22 cellular contexts compared by ENCODE assay signal in the genomic region with DNA sequence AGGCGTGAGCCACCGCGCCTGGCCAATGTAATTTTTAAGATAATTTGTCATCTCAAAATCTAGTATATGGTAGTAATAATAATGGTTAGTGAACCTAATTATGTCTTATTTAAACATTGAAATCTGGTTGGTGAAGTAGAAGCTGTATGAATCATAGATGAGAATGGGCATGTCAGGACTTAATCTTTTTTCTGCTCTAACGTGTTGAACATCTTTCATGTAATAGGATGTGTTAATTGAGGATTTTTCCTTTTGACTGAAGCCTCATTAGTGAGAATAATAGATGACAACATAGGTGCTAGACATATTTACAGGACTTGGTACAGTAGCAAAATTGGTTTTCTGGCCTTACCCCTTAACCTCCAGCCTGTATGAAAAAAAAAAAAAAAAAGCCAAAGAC.
DNase-seq lines count a peak whose midpoint lies in the region; ATAC-seq and TF ChIP-seq lines count a peak whose summit lies in the region.
"Had no signal": no experiment of that assay in that cellular context is flagged by ENCODE, and none has a peak within 500 bp of the region (broad histone marks: within the 10 kb centered on the region; RNA-seq: fewer than 3 reads in every experiment).

No MANE protein-coding gene starts in this region.

- intact Hi-C loops in mammary epithelial cell (cut with micrococcal nuclease), result no loop called here

- POLR2A ChIA-PET in WTC11 (lab: Charles Lee), result no interaction called here

- no peaks in the 10 kb centered on the region for H4K20me1 ChIP-seq in mammary epithelial cell (ENCODE audit: insufficient read depth, low read length)
- H4K20me1 ChIP-seq: BLaER1 treated with 17β-estradiol and CSF1 and Interleukin-3, amounts not matched to agents 10 nM and 100 nM had no signal

- peaks cover 4% of the 10 kb centered on the region for H3K9me3 ChIP-seq in mammary epithelial cell (replicated peaks; ENCODE audit: insufficient read depth, low read length)
- H3K9me3 ChIP-seq: A549, BE2C had no signal

- no peaks in the 10 kb centered on the region; the same call in 1 of the 2 replicates for H3K27me3 Mint-ChIP-seq in WTC11 (ENCODE audit: low read depth)
- H3K27me3 Mint-ChIP-seq: CD4-positive, alpha-beta T cell had no signal

- H3K79me2 ChIP-seq in mammary epithelial cell (ENCODE audit: insufficient read depth, low read length), result no peaks in the 10 kb centered on the region

- H3K27ac Mint-ChIP-seq in WTC11, result no peak overlapping the region
- H3K27ac Mint-ChIP-seq: CD14-positive monocyte; CD4-positive, alpha-beta T cell; GM23338; H9 had no signal

- TF ChIP-seq CTCF in mammary epithelial cell (conservative IDR thresholded peaks at IDR 0.05 in 1 of 2, IDR thresholded peaks at IDR 0.05 in 1 of 2; ENCODE audit: extremely low read depth in 1 of 2, insufficient read depth in 1 of 2, low read depth in 1 of 2, low read length in 2 of 2) (no peak), WTC11 (IDR thresholded peaks at IDR 0.05) (no peak)

- CTCF ChIA-PET in mammary epithelial cell (lab: Charles Lee; ENCODE audit: low non-redundant PET) (no interaction called here), WTC11 (lab: Charles Lee) (no interaction called here)

- H3K9ac ChIP-seq in mammary epithelial cell (ENCODE audit: insufficient read depth, low read length), result no peak overlapping the region
- H3K9ac ChIP-seq: BLaER1 treated with 17β-estradiol and CSF1 and Interleukin-3, amounts not matched to agents 10 nM and 100 nM had no signal

- H3K27ac ChIP-seq in mammary epithelial cell (ENCODE audit: insufficient read depth, low read depth, low read length), result no peak overlapping the region
- no peak overlapping the region for H3K27ac ChIP-seq in epithelial cell of prostate
- H3K27ac ChIP-seq: A549; BLaER1 treated with 17β-estradiol and CSF1 and Interleukin-3, amounts not matched to agents 10 nM and 100 nM had no signal

- H3K4me3 Mint-ChIP-seq in WTC11, result no peak overlapping the region
- H3K4me3 Mint-ChIP-seq: CD14-positive monocyte; CD4-positive, alpha-beta T cell; GM23338; H9 had no signal

- in situ Hi-C loops in mammary epithelial cell (cut with MboI; ENCODE audit: low sequenced_read_pairs in 2 of 2), result no loop called here

- BruUV-seq in mammary epithelial cell (replicated peaks; lab: Mats Ljungman, UMichigan), result no TSS peak

- H3K4me2 ChIP-seq in mammary epithelial cell (ENCODE audit: insufficient read depth, low read depth, low read length), result peak overlapping the region; percentile 30
- H3K4me2 ChIP-seq: A549; BLaER1 treated with 17β-estradiol and CSF1 and Interleukin-3, amounts not matched to agents 10 nM and 100 nM; GM23338 had no signal

- no peak for ATAC-seq in WTC11
- ATAC-seq: A549, GM23338, HCT116 had no signal

- peak; percentile 9 for DNase-seq in HPDE6-E6E7 (ENCODE audit: extremely low spot score)
- DNase-seq in mammary epithelial cell, result peak; percentile 73
- peak; percentile 16 for DNase-seq in epithelial cell of prostate (ENCODE audit: low read depth, low spot score)
- DNase-seq in activated CD4-positive, alpha-beta T cell treated with anti-CD3 and anti-CD28 coated beads for 4 hours, result no peak
- DNase-seq in WTC11 (ENCODE audit: low spot score), result no peak
- DNase-seq in NCI-H226, result no peak
- DNase-seq: 8988T; ACHN; AML-193; BE2C; Calu3; CD4-positive, alpha-beta T cell; COR-L47; DMS53; DMS79 treated with DMSO at 0.1 percent for 48 hours; GF-D8; H9 had no signal

- H2AFZ ChIP-seq in mammary epithelial cell (ENCODE audit: low read depth, low read length), result no peak overlapping the region
- H2AFZ ChIP-seq: GM23338 had no signal

- H3K9me3 Mint-ChIP-seq in WTC11, result peaks cover 79% of the 10 kb centered on the region

- H3K27me3 ChIP-seq in mammary epithelial cell (ENCODE audit: insufficient read depth, low read length), result no peaks in the 10 kb centered on the region
- H3K27me3 ChIP-seq: BE2C; BLaER1 treated with 17β-estradiol and CSF1 and Interleukin-3, amounts not matched to agents 10 nM and 100 nM had no signal

- WGBS in mammary epithelial cell (ENCODE audit: low coverage, missing lambda C conversion rate), result 76% methylated on average over 4 of the region's 4 CpGs

- no peaks in the 10 kb centered on the region for H3K36me3 ChIP-seq in mammary epithelial cell (ENCODE audit: insufficient read depth, low read length)
- H3K36me3 ChIP-seq: BE2C; BLaER1 treated with 17β-estradiol and CSF1 and Interleukin-3, amounts not matched to agents 10 nM and 100 nM had no signal

- no peak overlapping the region for H3K4me3 ChIP-seq in mammary epithelial cell (replicated peaks in 1 of 3; ENCODE audit: insufficient read depth in 1 of 3, low read depth in 2 of 3, low read length in 3 of 3)
- H3K4me3 ChIP-seq: A549; BLaER1 treated with 17β-estradiol and CSF1 and Interleukin-3, amounts not matched to agents 10 nM and 100 nM; GM23338 had no signal

- H3K4me1 ChIP-seq in mammary epithelial cell (ENCODE audit: insufficient read depth, low read length), result peaks cover 9% of the 10 kb centered on the region
- H3K4me1 ChIP-seq: A549; BE2C; BLaER1 treated with 17β-estradiol and CSF1 and Interleukin-3, amounts not matched to agents 10 nM and 100 nM had no signal

- H3K36me3 Mint-ChIP-seq in WTC11, result peaks cover 34% of the 10 kb centered on the region
- H3K36me3 Mint-ChIP-seq: CD14-positive monocyte had no signal

- dilution Hi-C loops in mammary epithelial cell (cut with HindIII; ENCODE audit: low sequenced_read_pairs), result no loop called here

- H3K4me1 Mint-ChIP-seq in WTC11, result no peaks in the 10 kb centered on the region
- H3K4me1 Mint-ChIP-seq: CD14-positive monocyte, GM23338, H9 had no signal

TF ChIP-seq in WTC11, 78 proteins besides CTCF, POLR2A, EP300 and RAD21:
- TF ChIP-seq ZNF232 (CRISPR knock-in tag; IDR thresholded peaks at IDR 0.05) (no peak), CREM (CRISPR knock-in tag; IDR thresholded peaks at IDR 0.05) (no peak), ZNF263 (CRISPR knock-in tag; IDR thresholded peaks at IDR 0.05; ENCODE audit: low read depth) (no peak), ZNF317 (CRISPR knock-in tag; IDR thresholded peaks at IDR 0.05; ENCODE audit: borderline replicate concordance, low read depth) (no peak), FOXP1 (CRISPR knock-in tag; IDR thresholded peaks at IDR 0.05; ENCODE audit: borderline replicate concordance) (no peak), FOXK1 (CRISPR knock-in tag; IDR thresholded peaks at IDR 0.05) (no peak), ZNF416 (CRISPR knock-in tag; IDR thresholded peaks at IDR 0.05) (no peak)
- TF ChIP-seq, protein P1, sequence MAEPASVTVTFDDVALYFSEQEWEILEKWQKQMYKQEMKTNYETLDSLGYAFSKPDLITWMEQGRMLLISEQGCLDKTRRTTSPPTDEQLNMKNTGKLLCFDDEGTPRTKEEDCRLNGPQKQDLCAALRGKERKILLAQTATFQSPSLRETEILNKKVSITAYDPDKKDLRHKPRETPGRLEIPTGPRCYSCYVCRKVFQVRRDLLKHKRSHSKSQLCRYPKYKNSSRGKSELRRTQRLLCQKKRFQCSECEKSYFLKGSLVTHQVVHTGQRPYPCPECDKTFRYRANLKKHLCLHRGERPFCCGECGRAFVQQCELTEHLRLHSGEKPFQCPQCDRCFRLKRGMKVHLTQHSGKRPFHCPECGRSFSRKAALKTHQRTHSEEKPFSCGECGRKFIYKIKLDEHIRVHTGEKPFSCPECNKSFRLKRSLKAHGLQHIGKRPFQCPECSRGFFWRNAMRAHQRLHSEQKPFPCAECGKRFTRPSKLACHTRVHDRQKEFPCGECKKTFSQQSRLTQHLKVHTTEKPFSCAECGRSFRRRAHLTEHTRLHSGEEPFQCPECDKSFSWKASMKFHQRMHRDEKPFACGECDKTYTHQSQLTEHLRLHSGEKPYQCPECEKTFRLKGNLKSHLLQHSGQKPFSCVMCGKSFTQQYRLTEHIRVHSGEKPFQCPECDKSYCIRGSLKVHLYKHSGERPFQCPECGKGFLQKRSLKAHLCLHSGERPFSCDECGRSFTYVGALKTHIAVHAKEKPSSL (CRISPR knock-in tag; conservative IDR thresholded peaks at IDR 0.05), result no peak
- TF ChIP-seq, protein P2, sequence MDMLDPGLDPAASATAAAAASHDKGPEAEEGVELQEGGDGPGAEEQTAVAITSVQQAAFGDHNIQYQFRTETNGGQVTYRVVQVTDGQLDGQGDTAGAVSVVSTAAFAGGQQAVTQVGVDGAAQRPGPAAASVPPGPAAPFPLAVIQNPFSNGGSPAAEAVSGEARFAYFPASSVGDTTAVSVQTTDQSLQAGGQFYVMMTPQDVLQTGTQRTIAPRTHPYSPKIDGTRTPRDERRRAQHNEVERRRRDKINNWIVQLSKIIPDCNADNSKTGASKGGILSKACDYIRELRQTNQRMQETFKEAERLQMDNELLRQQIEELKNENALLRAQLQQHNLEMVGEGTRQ (CRISPR knock-in tag; IDR thresholded peaks at IDR 0.05), result no peak
- TF ChIP-seq, protein P3, sequence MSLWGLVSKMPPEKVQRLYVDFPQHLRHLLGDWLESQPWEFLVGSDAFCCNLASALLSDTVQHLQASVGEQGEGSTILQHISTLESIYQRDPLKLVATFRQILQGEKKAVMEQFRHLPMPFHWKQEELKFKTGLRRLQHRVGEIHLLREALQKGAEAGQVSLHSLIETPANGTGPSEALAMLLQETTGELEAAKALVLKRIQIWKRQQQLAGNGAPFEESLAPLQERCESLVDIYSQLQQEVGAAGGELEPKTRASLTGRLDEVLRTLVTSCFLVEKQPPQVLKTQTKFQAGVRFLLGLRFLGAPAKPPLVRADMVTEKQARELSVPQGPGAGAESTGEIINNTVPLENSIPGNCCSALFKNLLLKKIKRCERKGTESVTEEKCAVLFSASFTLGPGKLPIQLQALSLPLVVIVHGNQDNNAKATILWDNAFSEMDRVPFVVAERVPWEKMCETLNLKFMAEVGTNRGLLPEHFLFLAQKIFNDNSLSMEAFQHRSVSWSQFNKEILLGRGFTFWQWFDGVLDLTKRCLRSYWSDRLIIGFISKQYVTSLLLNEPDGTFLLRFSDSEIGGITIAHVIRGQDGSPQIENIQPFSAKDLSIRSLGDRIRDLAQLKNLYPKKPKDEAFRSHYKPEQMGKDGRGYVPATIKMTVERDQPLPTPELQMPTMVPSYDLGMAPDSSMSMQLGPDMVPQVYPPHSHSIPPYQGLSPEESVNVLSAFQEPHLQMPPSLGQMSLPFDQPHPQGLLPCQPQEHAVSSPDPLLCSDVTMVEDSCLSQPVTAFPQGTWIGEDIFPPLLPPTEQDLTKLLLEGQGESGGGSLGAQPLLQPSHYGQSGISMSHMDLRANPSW (CRISPR knock-in tag; conservative IDR thresholded peaks at IDR 0.05; ENCODE audit: low read depth), result no peak
- TF ChIP-seq, protein P4, sequence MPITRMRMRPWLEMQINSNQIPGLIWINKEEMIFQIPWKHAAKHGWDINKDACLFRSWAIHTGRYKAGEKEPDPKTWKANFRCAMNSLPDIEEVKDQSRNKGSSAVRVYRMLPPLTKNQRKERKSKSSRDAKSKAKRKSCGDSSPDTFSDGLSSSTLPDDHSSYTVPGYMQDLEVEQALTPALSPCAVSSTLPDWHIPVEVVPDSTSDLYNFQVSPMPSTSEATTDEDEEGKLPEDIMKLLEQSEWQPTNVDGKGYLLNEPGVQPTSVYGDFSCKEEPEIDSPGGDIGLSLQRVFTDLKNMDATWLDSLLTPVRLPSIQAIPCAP (CRISPR knock-in tag; IDR thresholded peaks at IDR 0.05), result no peak

Comparison
In these comparisons a context has a peak if more than half of its experiments do, and no peak if none do; other contexts are left out.
1. DNase-seq: peak in HPDE6-E6E7 (single experiment), mammary epithelial cell (single experiment) and epithelial cell of prostate (single experiment); none in activated CD4-positive, alpha-beta T cell treated with anti-CD3 and anti-CD28 coated beads for 4 hours (0 of 2), WTC11 (single experiment) and NCI-H226 (single experiment).